7 cellular contexts compared by ENCODE assay signal in genomic region chr15:69972436-69972835, GRCh38.
"Had no signal": no experiment of that assay in that cellular context is flagged by ENCODE, and none has a peak within 500 bp of the region (broad histone marks: within the 10 kb centered on the region; RNA-seq: fewer than 3 reads in every experiment).

No MANE protein-coding gene starts in this region.

- H3K27ac Mint-ChIP-seq: GM23338, HFFc6 had no signal

- H2AFZ ChIP-seq: GM23338 had no signal

- FAIRE-seq: H1, HTR-8/SVneo, K562 had no signal

- H3K4me3 Mint-ChIP-seq: GM23338, HFFc6 had no signal

- DNase-seq: H7 had no signal

- H3K9me3 ChIP-seq: HAP-1 had no signal

- H3K9me3 Mint-ChIP-seq: GM23338, HFFc6 had no signal

- H3K4me2 ChIP-seq: GM23338 had no signal

- H3K4me1 ChIP-seq: HAP-1 had no signal

- H3K36me3 ChIP-seq: HAP-1 had no signal

- H3K4me3 ChIP-seq: GM23338, HAP-1, K562 had no signal
